Comparison of ENCODE assay signal across 8 cellular contexts in genomic region chr5:168578506-168579205, GRCh38. TPM values are rescaled to one million over a fixed set of nuclear protein-coding genes. Genes with fewer than 3 reads are reported as not detected.
DNase-seq lines count a peak whose midpoint lies in the region; ATAC-seq and TF ChIP-seq lines count a peak whose summit lies in the region.

No MANE protein-coding gene starts in this region.

- peak overlapping the region; percentile 71; the same call in 1 of the 2 replicates for H2AFZ ChIP-seq in SK-N-SH (ENCODE audit: low read depth)

- TF ChIP-seq CTCF in SK-N-SH (IDR thresholded peaks at IDR 0.05): 0 out of 2 replicates have a peak, but pooled peaks have one; percentile 17
- TF ChIP-seq CTCF in endothelial cell (IDR thresholded peaks at IDR 0.05; ENCODE audit: unreplicated experiment): no peak
- no peak for TF ChIP-seq CTCF in natural killer cell (IDR thresholded peaks at IDR 0.05)

- H3K27ac Mint-ChIP-seq in endothelial cell (ENCODE audit: unreplicated experiment) (peak overlapping the region; percentile 94), natural killer cell (peak overlapping the region; percentile 95 to 99)

- peak overlapping the region; percentile 78 for H3K4me2 ChIP-seq in SK-N-SH

- H3K4me3 Mint-ChIP-seq in endothelial cell (ENCODE audit: unreplicated experiment) (peak overlapping the region; percentile 99), natural killer cell (peak overlapping the region; percentile 93)

- intact Hi-C loops in natural killer cell (cut with micrococcal nuclease): loop anchor here (1.0 to 5.0 kb wide), 3 partner anchors 34 to 1754 kb away; partner anchors contain the start of gene RARS1

- WGBS in SK-N-SH (ENCODE audit: low lambda C conversion rate): 2% methylated on average over 32 of the region's 32 CpGs

- ATAC-seq in GM19035 (IDR thresholded peaks at IDR 0.05; ENCODE audit: unreplicated experiment) (peak; percentile 18), HG03196 (IDR thresholded peaks at IDR 0.05; ENCODE audit: unreplicated experiment) (peak; percentile 10), natural killer cell (no peak)

- no peaks in the 10 kb centered on the region for H3K9me2 ChIP-seq in SK-N-SH

- peak overlapping the region; percentile 82 to 99 for H3K4me3 ChIP-seq in SK-N-SH (ENCODE audit: low read depth in 2 of 2, low read length in 1 of 2)

- no peaks in the 10 kb centered on the region for H3K9me3 Mint-ChIP-seq in endothelial cell (ENCODE audit: unreplicated experiment)
- H3K9me3 Mint-ChIP-seq in natural killer cell: no peaks in the 10 kb centered on the region

- no peaks in the 10 kb centered on the region for H3K27me3 ChIP-seq in SK-N-SH (ENCODE audit: insufficient read depth)

- H3K79me2 ChIP-seq in SK-N-SH (ENCODE audit: insufficient read depth): peaks cover 54% of the 10 kb centered on the region

- peaks cover 46% of the 10 kb centered on the region for H4K20me1 ChIP-seq in SK-N-SH (ENCODE audit: insufficient read depth)

- peaks cover 25% of the 10 kb centered on the region for H3K4me1 Mint-ChIP-seq in endothelial cell (ENCODE audit: unreplicated experiment)
- peaks cover 45 to 49% of the 10 kb centered on the region in 2 donors for H3K4me1 Mint-ChIP-seq in natural killer cell

- H3K36me3 Mint-ChIP-seq in endothelial cell (ENCODE audit: low read depth, unreplicated experiment) (no peaks in the 10 kb centered on the region), natural killer cell (no peaks in the 10 kb centered on the region)

- H3K36me3 ChIP-seq in SK-N-SH (replicated peaks in 1 of 2; ENCODE audit: control insufficient read depth in 1 of 2, insufficient read depth in 2 of 2, low read length in 1 of 2): peaks cover 0 to 18% of the 10 kb centered on the region in 2 experiments

- CTCF ChIA-PET in SK-N-SH (lab: Yijun Ruan, JAX): interaction anchor here (0.6 to 1.2 kb wide), 2 partner anchors 30 to 39 kb away, joined by 3 read pairs; no protein-coding TSS in a partner anchor

- H3K27ac ChIP-seq in SK-N-SH (ENCODE audit: low read depth in 2 of 2, low read length in 1 of 2): peak overlapping the region; percentile 91 to 92

- peaks cover 5 to 12% of the 10 kb centered on the region in 2 experiments; a peak in 3 of 4 replicates for H3K4me1 ChIP-seq in SK-N-SH (ENCODE audit: control insufficient read depth in 1 of 2, insufficient read depth in 2 of 2, low read depth in 1 of 2, low read length in 1 of 2)

- H3K9me3 ChIP-seq in SK-N-SH: no peaks in the 10 kb centered on the region

- TF ChIP-seq EP300 in SK-N-SH (IDR thresholded peaks at IDR 0.05; ENCODE audit: borderline replicate concordance in 1 of 2, low read depth in 1 of 2, low read length in 1 of 2): no peak

- POLR2A ChIA-PET in SK-N-SH (lab: Yijun Ruan, JAX): interaction anchor here (0.8 to 1.8 kb wide), 5 partner anchors 10 to 307 kb away, joined by 3 to 9 read pairs (median 3); no protein-coding TSS in a partner anchor

- peak overlapping the region; percentile 96 for H3K9ac ChIP-seq in SK-N-SH

- H3K27me3 Mint-ChIP-seq in endothelial cell (ENCODE audit: unreplicated experiment) (peaks cover 5% of the 10 kb centered on the region), natural killer cell (ENCODE audit: low read depth in 2 of 2) (peaks cover 0 to 2% of the 10 kb centered on the region in 2 donors)

- peak; percentile 37; the same call in 1 of the 2 replicates for TF ChIP-seq RAD21 in SK-N-SH (IDR thresholded peaks at IDR 0.05; ENCODE audit: low read length)

- H3F3A ChIP-seq in SK-N-SH (replicated peaks; ENCODE audit: insufficient read depth): no peaks in the 10 kb centered on the region

- DNase-seq in CD1c-positive myeloid dendritic cell (ENCODE audit: extremely low spot score) (peak; percentile 3), SK-N-SH (peak; percentile 73), endothelial cell (ENCODE audit: low spot score) (peak; percentile 65), natural killer cell (no peak), NK-92 (lab: John Stamatoyannopoulos, UW; ENCODE audit: unreplicated experiment) (no peak)
- DNase-seq in NK-92 treated with Interleukin-12 subunit alpha and Interleukin-12 subunit beta, amount 100 ng/mL, for 24 hours (lab: John Stamatoyannopoulos, UW): no peak

TF ChIP-seq in SK-N-SH, 30 proteins besides CTCF, POLR2A, EP300 and RAD21 (continues in another document):
- no peak for TF ChIP-seq MEF2A (IDR thresholded peaks at IDR 0.05; ENCODE audit: borderline replicate concordance, low read depth)
- TF ChIP-seq EZH2phosphoT487 (IDR thresholded peaks at IDR 0.05; ENCODE audit: borderline replicate concordance, low read depth): no peak
- TF ChIP-seq FOSL2 (IDR thresholded peaks at IDR 0.05; ENCODE audit: borderline replicate concordance, low read depth): no peak
- no peak for TF ChIP-seq GATA2 (CRISPR knock-in tag; IDR thresholded peaks at IDR 0.05)
- TF ChIP-seq ELF1 (IDR thresholded peaks at IDR 0.05): no peak
- TF ChIP-seq YY1 (IDR thresholded peaks at IDR 0.05; ENCODE audit: low read depth): no peak
- TF ChIP-seq NRF1 (IDR thresholded peaks at IDR 0.05; ENCODE audit: low read depth, low read length): no peak
- TF ChIP-seq MXI1 (IDR thresholded peaks at IDR 0.05; ENCODE audit: low read depth, low read length): peak; percentile 77
- TF ChIP-seq FOXJ3 (CRISPR knock-in tag; IDR thresholded peaks at IDR 0.05): no peak
- no peak for TF ChIP-seq REST (IDR thresholded peaks at IDR 0.05; ENCODE audit: low read depth, low read length)
- no peak for TF ChIP-seq GABPA (IDR thresholded peaks at IDR 0.05; ENCODE audit: low read depth)
- TF ChIP-seq TEAD4 (IDR thresholded peaks at IDR 0.05; ENCODE audit: borderline replicate concordance, insufficient read depth): no peak
- no peak for TF ChIP-seq RCOR1 (IDR thresholded peaks at IDR 0.05; ENCODE audit: low read length)
- no peak for TF ChIP-seq JUND (IDR thresholded peaks at IDR 0.05)
- TF ChIP-seq, protein P1, sequence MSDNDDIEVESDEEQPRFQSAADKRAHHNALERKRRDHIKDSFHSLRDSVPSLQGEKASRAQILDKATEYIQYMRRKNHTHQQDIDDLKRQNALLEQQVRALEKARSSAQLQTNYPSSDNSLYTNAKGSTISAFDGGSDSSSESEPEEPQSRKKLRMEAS (IDR thresholded peaks at IDR 0.05; ENCODE audit: low read depth): peak; percentile 55; the same call in 1 of the 2 replicates
- TF ChIP-seq FOXM1 (IDR thresholded peaks at IDR 0.05; ENCODE audit: low read depth): no peak
- TF ChIP-seq, protein P2, sequence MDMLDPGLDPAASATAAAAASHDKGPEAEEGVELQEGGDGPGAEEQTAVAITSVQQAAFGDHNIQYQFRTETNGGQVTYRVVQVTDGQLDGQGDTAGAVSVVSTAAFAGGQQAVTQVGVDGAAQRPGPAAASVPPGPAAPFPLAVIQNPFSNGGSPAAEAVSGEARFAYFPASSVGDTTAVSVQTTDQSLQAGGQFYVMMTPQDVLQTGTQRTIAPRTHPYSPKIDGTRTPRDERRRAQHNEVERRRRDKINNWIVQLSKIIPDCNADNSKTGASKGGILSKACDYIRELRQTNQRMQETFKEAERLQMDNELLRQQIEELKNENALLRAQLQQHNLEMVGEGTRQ (IDR thresholded peaks at IDR 0.05; ENCODE audit: borderline replicate concordance, low read depth, low read length): no peak
- TF ChIP-seq TCF12 (IDR thresholded peaks at IDR 0.05): no peak
- no peak for TF ChIP-seq POLR2AphosphoS5 (IDR thresholded peaks at IDR 0.05; ENCODE audit: low read depth, low read length)
- TF ChIP-seq, protein P3, sequence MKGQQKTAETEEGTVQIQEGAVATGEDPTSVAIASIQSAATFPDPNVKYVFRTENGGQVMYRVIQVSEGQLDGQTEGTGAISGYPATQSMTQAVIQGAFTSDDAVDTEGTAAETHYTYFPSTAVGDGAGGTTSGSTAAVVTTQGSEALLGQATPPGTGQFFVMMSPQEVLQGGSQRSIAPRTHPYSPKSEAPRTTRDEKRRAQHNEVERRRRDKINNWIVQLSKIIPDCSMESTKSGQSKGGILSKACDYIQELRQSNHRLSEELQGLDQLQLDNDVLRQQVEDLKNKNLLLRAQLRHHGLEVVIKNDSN (IDR thresholded peaks at IDR 0.05; ENCODE audit: borderline replicate concordance, low read depth): no peak
- 0 out of 2 replicates have a peak, but pooled peaks have one; percentile 22 for TF ChIP-seq TAF1 (IDR thresholded peaks at IDR 0.05; ENCODE audit: borderline replicate concordance, low read depth, low read length)

RNA-seq across cellular contexts. Expression of gene PANK3, which starts 0.5 kb away (rescaled TPM):
- polyA plus RNA-seq in SK-N-SH (2012; rRNA removed): 6.1 and 8.7 TPM in 2 replicates
- 9.4 and 11.3 TPM in 2 replicates for polyA plus RNA-seq in SK-N-SH (2012; cell fraction: cytosol; rRNA removed)
- polyA plus RNA-seq in SK-N-SH (2012; cell fraction: nucleus; rRNA removed): 4.9 and 12.5 TPM in 2 replicates
- 103 TPM for total RNA-seq in endothelial cell (ENCODE audit: unreplicated experiment)
- total RNA-seq in natural killer cell: 10 to 100 TPM; 39.7 to 50.0 (median 46.9) TPM

RNA-seq across cellular contexts. Expression of gene FBLL1, which starts 49.6 kb away (rescaled TPM):
- polyA plus RNA-seq in SK-N-SH (2012; rRNA removed): 4.4 and 4.5 TPM in 2 replicates
- 2.3 and 3.7 TPM in 2 replicates for polyA plus RNA-seq in SK-N-SH (2012; cell fraction: cytosol; rRNA removed)
- 4.9 and 6.0 TPM in 2 replicates for polyA plus RNA-seq in SK-N-SH (2012; cell fraction: nucleus; rRNA removed)
- total RNA-seq in endothelial cell (ENCODE audit: unreplicated experiment): 0.51 TPM
- not detected for total RNA-seq in natural killer cell

Comparison
In these comparisons a context has a peak if more than half of its experiments do, and no peak if none do; other contexts are left out.
1. DNase-seq: peak in CD1c-positive myeloid dendritic cell (single experiment), SK-N-SH (single experiment) and endothelial cell (single experiment); none in natural killer cell (single experiment), NK-92 (single experiment) and NK-92 treated with Interleukin-12 subunit alpha and Interleukin-12 subunit beta, amount 100 ng/mL, for 24 hours (single experiment).
2. ATAC-seq: peak in GM19035 (single experiment) and HG03196 (single experiment); none in natural killer cell (0 of 3).